Comparison of ENCODE assay signal across 21 cellular contexts in genomic region chrX:87968118-87968517, GRCh38.
DNase-seq lines count a peak whose midpoint lies in the region; ATAC-seq, FAIRE-seq and TF ChIP-seq lines count a peak whose summit lies in the region.
"Had no signal": no experiment of that assay in that cellular context is flagged by ENCODE, and none has a peak within 500 bp of the region (broad histone marks: within the 10 kb centered on the region; RNA-seq: fewer than 3 reads in every experiment).

No MANE protein-coding gene starts in this region.

- H3K4me1 ChIP-seq in A549 (no peaks in the 10 kb centered on the region), IMR-90 (ENCODE audit: control insufficient read depth, insufficient read depth, low read length) (no peaks in the 10 kb centered on the region), ascending aorta (no peaks in the 10 kb centered on the region)
- H3K4me1 ChIP-seq: BLaER1 treated with 17β-estradiol and CSF1 and Interleukin-3, amounts not matched to agents 10 nM and 100 nM had no signal

- TF ChIP-seq RAD21 in A549 (conservative IDR thresholded peaks at IDR 0.05 in 1 of 2, IDR thresholded peaks at IDR 0.05 in 1 of 2) (no peak), IMR-90 (IDR thresholded peaks at IDR 0.05; ENCODE audit: low read length) (no peak)

- FAIRE-seq in A549 (lab: Jason Lieb, UNC) (no peak), colon (lab: Jason Lieb, UNC) (peak; percentile 49)
- FAIRE-seq: A204.1, D721Med, G401.6, GM12891, GM19239 had no signal

- H3K9me3 ChIP-seq in A549: no peaks in the 10 kb centered on the region
- H3K9me3 ChIP-seq in IMR-90 (ENCODE audit: control insufficient read depth, insufficient read depth, low read length): no peaks in the 10 kb centered on the region
- no peaks in the 10 kb centered on the region for H3K9me3 ChIP-seq in ascending aorta
- H3K9me3 ChIP-seq: BLaER1 treated with 17β-estradiol and CSF1 and Interleukin-3, amounts not matched to agents 10 nM and 100 nM; Caco-2 had no signal

- no peak for TF ChIP-seq CTCF in A549 (IDR thresholded peaks at IDR 0.05)
- TF ChIP-seq CTCF in IMR-90 (conservative IDR thresholded peaks at IDR 0.05; ENCODE audit: low read depth, low read length): no peak
- no peak for TF ChIP-seq CTCF in ascending aorta (IDR thresholded peaks at IDR 0.05)

- no peak overlapping the region for H3K4me3 ChIP-seq in A549
- H3K4me3 ChIP-seq in IMR-90 (ENCODE audit: insufficient read depth, low read depth, low read length): no peak overlapping the region
- H3K4me3 ChIP-seq in ascending aorta: no peak overlapping the region
- H3K4me3 ChIP-seq: BLaER1 treated with 17β-estradiol and CSF1 and Interleukin-3, amounts not matched to agents 10 nM and 100 nM had no signal

- H4K5ac ChIP-seq in IMR-90 (ENCODE audit: low read depth, low read length): no peak overlapping the region

- no peaks in the 10 kb centered on the region for H4K20me1 ChIP-seq in IMR-90 (ENCODE audit: insufficient read depth, low read length)
- H4K20me1 ChIP-seq: BLaER1 treated with 17β-estradiol and CSF1 and Interleukin-3, amounts not matched to agents 10 nM and 100 nM had no signal

- H3K23ac ChIP-seq in IMR-90 (ENCODE audit: low read depth, low read length): no peak overlapping the region

- H3K4me2 ChIP-seq in A549 (no peak overlapping the region), IMR-90 (ENCODE audit: low read depth, low read length) (no peak overlapping the region)
- H3K4me2 ChIP-seq: BLaER1 treated with 17β-estradiol and CSF1 and Interleukin-3, amounts not matched to agents 10 nM and 100 nM had no signal

- H2AFZ ChIP-seq in IMR-90 (replicated peaks; ENCODE audit: low read length, poor library complexity): no peak overlapping the region

- no peak overlapping the region for H2BK5ac ChIP-seq in IMR-90 (ENCODE audit: low read depth, low read length, poor library complexity, severe bottlenecking)

- in situ Hi-C loops in IMR-90 (cut with MboI; ENCODE audit: low sequenced_read_pairs): no loop called here

- H3K27ac ChIP-seq in A549 (no peak overlapping the region), IMR-90 (ENCODE audit: insufficient read depth, low read length) (no peak overlapping the region), ascending aorta (no peak overlapping the region)
- H3K27ac ChIP-seq: BLaER1 treated with 17β-estradiol and CSF1 and Interleukin-3, amounts not matched to agents 10 nM and 100 nM; C4-2B had no signal

- no peak overlapping the region for H2BK20ac ChIP-seq in IMR-90 (ENCODE audit: low read depth, low read length)

- ATAC-seq in A549: no peak
- no peak for ATAC-seq in IMR-90 (ENCODE audit: low read depth)
- ATAC-seq: CD8-positive, alpha-beta T cell had no signal

- no peak for TF ChIP-seq EP300 in A549 (IDR thresholded peaks at IDR 0.05)

- no peak overlapping the region for H4K91ac ChIP-seq in IMR-90 (ENCODE audit: insufficient read depth, low read depth, low read length)

- intact Hi-C loops in IMR-90 (cut with micrococcal nuclease): no loop called here
- intact Hi-C loops in ascending aorta (cut with DNase I): no loop called here

- DNase-seq in A549 (ENCODE audit: low read depth in 1 of 2, low spot score in 1 of 2) (no peak), IMR-90 (no peak), NCI-H1105 treated with DMSO at 0.1 percent for 48 hours (lab: John Stamatoyannopoulos, UW) (no peak), ascending aorta (ENCODE audit: low spot score in 2 of 2) (no peak)
- DNase-seq in activated CD4-positive, CD25-positive, alpha-beta regulatory T cell treated with anti-CD3 and anti-CD28 coated beads, Interleukin-2, amount 50 U/mL, for 72 hours: no peak
- DNase-seq: 8988T; AML-193; Caco-2; Calu3; CD4-positive, alpha-beta T cell; CD8-positive, alpha-beta T cell; DMS79 treated with DMSO at 0.1 percent for 48 hours; GF-D8 had no signal

- H3K14ac ChIP-seq in IMR-90 (replicated peaks; ENCODE audit: low read depth, low read length): no peak overlapping the region

- no peak overlapping the region for H3K4ac ChIP-seq in IMR-90 (ENCODE audit: low read depth, low read length)

- H4K8ac ChIP-seq in IMR-90 (ENCODE audit: low read depth in 2 of 2, low read length in 2 of 2): no peak overlapping the region

- WGBS in A549 (ENCODE audit: missing lambda C conversion rate): 82% methylated on average over 2 of the region's 2 CpGs
- no CpG with 5 or more reads among the region's 2 CpGs for WGBS in IMR-90 (ENCODE audit: extremely low coverage in 2 of 2, insufficient read length in 1 of 2), 2 experiments

- POLR2A ChIA-PET in A549 (lab: Yijun Ruan, JAX): no interaction called here
- POLR2A ChIA-PET in IMR-90 (lab: Charles Lee; ENCODE audit: unreplicated experiment): no interaction called here

- no TSS peak for BruUV-seq in IMR-90 (replicated peaks; lab: Mats Ljungman, UMichigan)

- H2AK5ac ChIP-seq in IMR-90 (ENCODE audit: low read depth, low read length): no peak overlapping the region

- H2BK120ac ChIP-seq in IMR-90 (ENCODE audit: low read depth, low read length): no peak overlapping the region

- no peaks in the 10 kb centered on the region for H3K79me1 ChIP-seq in IMR-90 (ENCODE audit: low read depth in 1 of 2, low read length in 2 of 2)

- TF ChIP-seq POLR2A in A549 (IDR thresholded peaks at IDR 0.05; ENCODE audit: low read length): no peak
- TF ChIP-seq POLR2A in IMR-90 (IDR thresholded peaks at IDR 0.05; ENCODE audit: low read depth, low read length): no peak

- H3K36me3 ChIP-seq in IMR-90 (ENCODE audit: control insufficient read depth, insufficient read depth, low read length) (no peaks in the 10 kb centered on the region), ascending aorta (no peaks in the 10 kb centered on the region)
- H3K36me3 ChIP-seq: BLaER1 treated with 17β-estradiol and CSF1 and Interleukin-3, amounts not matched to agents 10 nM and 100 nM had no signal

- dilution Hi-C loops in IMR-90 (cut with HindIII; ENCODE audit: low sequenced_read_pairs, unreplicated experiment): no loop called here

- no peak overlapping the region for H2BK15ac ChIP-seq in IMR-90 (ENCODE audit: low read depth, low read length)

- no peaks in the 10 kb centered on the region for H3K9me1 ChIP-seq in IMR-90 (ENCODE audit: insufficient read depth, low read length)

- H3K27me3 ChIP-seq in IMR-90 (ENCODE audit: control insufficient read depth, insufficient read depth, low read length) (no peaks in the 10 kb centered on the region), ascending aorta (no peaks in the 10 kb centered on the region)

- no peak overlapping the region for H3K56ac ChIP-seq in IMR-90 (ENCODE audit: extremely low read depth, insufficient read depth, low read length)

- no peak overlapping the region for H3K9ac ChIP-seq in IMR-90 (ENCODE audit: low read depth, low read length)
- H3K9ac ChIP-seq: BLaER1 treated with 17β-estradiol and CSF1 and Interleukin-3, amounts not matched to agents 10 nM and 100 nM had no signal

- CTCF ChIA-PET in A549 (lab: Yijun Ruan, JAX) (no interaction called here), IMR-90 (lab: Yijun Ruan, JAX) (no interaction called here)

- no peak overlapping the region for H3K18ac ChIP-seq in IMR-90 (ENCODE audit: low read depth, low read length)

- no peak overlapping the region for H2AK9ac ChIP-seq in IMR-90 (replicated peaks; ENCODE audit: low read depth, low read length, poor library complexity)

TF ChIP-seq in A549, 52 proteins besides CTCF, POLR2A, EP300 and RAD21:
- TF ChIP-seq JUNB (IDR thresholded peaks at IDR 0.05) (no peak), KDM1A (IDR thresholded peaks at IDR 0.05; ENCODE audit: low read depth) (no peak), MAFK (IDR thresholded peaks at IDR 0.05; ENCODE audit: partially characterized antibody) (peak; percentile 58), CBX8 (IDR thresholded peaks at IDR 0.05) (no peak), CHD4 (IDR thresholded peaks at IDR 0.05; ENCODE audit: borderline replicate concordance) (no peak), PHF8 (IDR thresholded peaks at IDR 0.05; ENCODE audit: borderline replicate concordance, low read depth) (no peak), ZC3H11A (IDR thresholded peaks at IDR 0.05) (no peak), CEBPB (IDR thresholded peaks at IDR 0.05) (no peak), SMC3 (IDR thresholded peaks at IDR 0.05) (no peak)

TF ChIP-seq in IMR-90, 13 proteins besides CTCF, POLR2A, EP300 and RAD21:
- TF ChIP-seq MAZ (IDR thresholded peaks at IDR 0.05; ENCODE audit: borderline replicate concordance, low read depth, low read length) (no peak), MAFK (IDR thresholded peaks at IDR 0.05; ENCODE audit: low read depth, low read length) (peak; percentile 81)
TF ChIP-seq in IMR-90: peak in this region for 1.
